In the genomic region with DNA sequence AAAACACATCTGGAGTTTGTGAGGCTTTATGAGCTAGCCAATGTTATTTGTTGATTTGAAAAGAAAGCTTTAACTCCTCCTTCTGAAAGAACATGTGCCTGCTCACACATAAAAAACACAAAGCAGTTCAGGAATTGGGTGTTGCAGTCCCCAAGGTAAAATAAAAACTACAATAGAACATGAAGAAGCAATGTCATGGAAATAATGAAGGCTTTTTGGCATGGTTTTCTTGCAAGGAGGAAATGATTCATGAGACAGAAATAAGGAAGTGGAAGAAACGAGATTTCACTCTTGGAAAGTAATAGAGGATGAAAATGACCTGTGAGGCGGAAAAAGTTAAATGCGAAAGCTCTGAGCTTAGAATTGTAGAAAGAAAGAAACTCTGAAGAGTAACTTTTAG, we compare ENCODE assay signal across 11 cellular contexts.
A peak's percentile ranks its signal among the peaks of the same experiment; 100 is the strongest.
DNase-seq lines count a peak whose midpoint lies in the region; ATAC-seq lines count a peak whose summit lies in the region.
"Had no signal": no experiment of that assay in that cellular context is flagged by ENCODE, and none has a peak within 500 bp of the region (broad histone marks: within the 10 kb centered on the region; RNA-seq: fewer than 3 reads in every experiment).

No MANE protein-coding gene starts in this region.

- H3K4me3 ChIP-seq in subcutaneous abdominal adipose tissue (ENCODE audit: low read depth in 1 of 5, low read length in 5 of 5): no peak overlapping the region
- H3K4me3 ChIP-seq: A549 had no signal

- H3K4me3 Mint-ChIP-seq in activated naive CD8-positive, alpha-beta T cell treated with anti-CD3 and anti-CD28 coated beads for 36 hours: no peak overlapping the region
- H3K4me3 Mint-ChIP-seq: type B pancreatic cell had no signal

- peaks cover 14% of the 10 kb centered on the region for H3K4me1 Mint-ChIP-seq in activated naive CD8-positive, alpha-beta T cell treated with anti-CD3 and anti-CD28 coated beads for 36 hours

- H3K9me3 ChIP-seq in subcutaneous abdominal adipose tissue (ENCODE audit: control insufficient read depth in 5 of 5, low read length in 5 of 5): peaks cover 0 to 10% (median 4%) of the 10 kb centered on the region in 5 donors
- H3K9me3 ChIP-seq: A549 had no signal

- H3K9me3 Mint-ChIP-seq in activated naive CD8-positive, alpha-beta T cell treated with anti-CD3 and anti-CD28 coated beads for 36 hours: peaks cover 28% of the 10 kb centered on the region

- intact Hi-C loops in Right ventricle myocardium superior (cut with DNase I): no loop called here
- intact Hi-C loops in Right ventricle myocardium inferior (cut with DNase I): loop anchor here (2.0 kb wide), 1 partner anchor 969 kb away; no protein-coding TSS in a partner anchor

- ATAC-seq in Right ventricle myocardium superior (ENCODE audit: poor library complexity): peak; percentile 38
- no peak for ATAC-seq in Right ventricle myocardium inferior
- ATAC-seq: A549 had no signal

- H3K27ac Mint-ChIP-seq in activated naive CD8-positive, alpha-beta T cell treated with anti-CD3 and anti-CD28 coated beads for 36 hours: peak overlapping the region; percentile 10
- H3K27ac Mint-ChIP-seq: type B pancreatic cell had no signal

- no peaks in the 10 kb centered on the region for H3K36me3 ChIP-seq in subcutaneous abdominal adipose tissue (ENCODE audit: control insufficient read depth in 5 of 5, insufficient read depth in 5 of 5, low read length in 5 of 5)

- peaks cover 16% of the 10 kb centered on the region for H3K36me3 Mint-ChIP-seq in activated naive CD8-positive, alpha-beta T cell treated with anti-CD3 and anti-CD28 coated beads for 36 hours
- H3K36me3 Mint-ChIP-seq: type B pancreatic cell had no signal

- DNase-seq in Right ventricle myocardium superior (no peak), Right ventricle myocardium inferior (ENCODE audit: missing footprints) (no peak), glomerular visceral epithelial cell (ENCODE audit: extremely low spot score) (peak; percentile 0), DMS79 (lab: John Stamatoyannopoulos, UW) (no peak), NCI-H1694 treated with DMSO at 0.1 percent for 48 hours (lab: John Stamatoyannopoulos, UW) (no peak)
- no peak for DNase-seq in activated naive CD8-positive, alpha-beta T cell treated with anti-CD3 and anti-CD28 coated beads for 36 hours
- no peak for DNase-seq in activated CD4-positive, CD25-positive, alpha-beta regulatory T cell treated with anti-CD3 and anti-CD28 coated beads, Interleukin-2, amount 50 U/mL, for 72 hours
- DNase-seq: NCI-H2227 treated with DMSO at 0.1 percent for 48 hours had no signal

- no peaks in the 10 kb centered on the region for H3K27me3 ChIP-seq in subcutaneous abdominal adipose tissue (ENCODE audit: control insufficient read depth in 5 of 5, insufficient read depth in 4 of 5, low read length in 5 of 5)

- peaks cover 0 to 18% (median 6%) of the 10 kb centered on the region in 5 donors for H3K4me1 ChIP-seq in subcutaneous abdominal adipose tissue (ENCODE audit: control insufficient read depth in 5 of 5, insufficient read depth in 5 of 5, low read length in 5 of 5)
- H3K4me1 ChIP-seq: A549 had no signal

- H3K27me3 Mint-ChIP-seq in activated naive CD8-positive, alpha-beta T cell treated with anti-CD3 and anti-CD28 coated beads for 36 hours: no peaks in the 10 kb centered on the region
- H3K27me3 Mint-ChIP-seq: type B pancreatic cell had no signal

- peak overlapping the region; percentile 43 for H3K27ac ChIP-seq in subcutaneous abdominal adipose tissue (ENCODE audit: low read depth, low read length)
- H3K27ac ChIP-seq: A549 had no signal

- no peak overlapping the region for H3K9ac ChIP-seq in subcutaneous abdominal adipose tissue (ENCODE audit: low read length in 5 of 5)
